ENCODE assay signal across 31 cellular contexts in genomic region chr7:8085420-8085819, GRCh38.
"Had no signal": no experiment of that assay in that cellular context is flagged by ENCODE, and none has a peak within 500 bp of the region (broad histone marks: within the 10 kb centered on the region; RNA-seq: fewer than 3 reads in every experiment).

No MANE protein-coding gene starts in this region.

- H3K9ac ChIP-seq: KMS-11 had no signal

- H3K9me3 Mint-ChIP-seq: activated CD4-positive, alpha-beta T cell treated with anti-CD3 and anti-CD28 coated beads, Interleukin-2, amount 10 ng/mL, durations not matched to agents 24 days and 14 days; activated CD8-positive, alpha-beta T cell treated with anti-CD3 and anti-CD28 coated beads for 36 hours; activated naive CD8-positive, alpha-beta T cell treated with anti-CD3 and anti-CD28 coated beads for 36 hours; activated T-cell treated with anti-CD3 and anti-CD28 coated beads, Interleukin-2, amount 50 U/mL, for 72 hours; activated T-helper 17 cell treated with anti-CD3 and anti-CD28 coated beads, Interleukin-2, amount 50 U/mL, for 72 hours had no signal

- H3K27ac Mint-ChIP-seq: activated CD4-positive, alpha-beta T cell treated with anti-CD3 and anti-CD28 coated beads, Interleukin-2, amount 10 ng/mL, durations not matched to agents 24 days and 14 days; activated CD8-positive, alpha-beta T cell treated with anti-CD3 and anti-CD28 coated beads for 36 hours; activated naive CD8-positive, alpha-beta T cell treated with anti-CD3 and anti-CD28 coated beads for 36 hours; activated T-cell treated with anti-CD3 and anti-CD28 coated beads, Interleukin-2, amount 50 U/mL, for 72 hours had no signal

- DNase-seq: activated CD4-positive, alpha-beta T cell treated with anti-CD3 and anti-CD28 coated beads, Interleukin-2, amount 10 ng/mL, durations not matched to agents 24 days and 14 days; activated CD4-positive, alpha-beta T cell treated with anti-CD3 and anti-CD28 coated beads, Interleukin-2, amount 50 U/mL, for 4 hours; activated CD8-positive, alpha-beta T cell treated with anti-CD3 and anti-CD28 coated beads for 36 hours; activated effector memory CD4-positive, alpha-beta T cell treated with anti-CD3 and anti-CD28 coated beads, Interleukin-2, amount 50 U/mL, for 16 hours; activated naive CD4-positive, alpha-beta T cell; activated naive CD4-positive, alpha-beta T cell treated with anti-CD3 and anti-CD28 coated beads, Interleukin-2, amount 50 U/mL, for 16 hours; activated naive CD8-positive, alpha-beta T cell treated with anti-CD3 and anti-CD28 coated beads for 36 hours; activated T-cell treated with anti-CD3 and anti-CD28 coated beads, Interleukin-2, amount 50 U/mL, for 1 hour; activated T-cell treated with anti-CD3 and anti-CD28 coated beads, Interleukin-2, amount 50 U/mL, for 72 hours; amniotic stem cell; aorta; brain microvascular endothelial cell; central memory CD4-positive, alpha-beta T cell; MM.1S; MV-4-11; NCI-H1105; NCI-H1417 treated with DMSO at 0.1 percent for 48 hours; NCI-H510A treated with DMSO at 0.1 percent for 48 hours; NCI-H526 treated with DMSO at 0.1 percent for 48 hours; NCI-H82; Peyer's patch; RPMI8226; SHP77 treated with DMSO at 0.1 percent for 48 hours; SW 1271; T-helper 1 cell; T1000; WERI-Rb-1 had no signal

- H3K9me3 ChIP-seq: Peyer's patch, SJSA1 had no signal

- H3K4me1 ChIP-seq: Peyer's patch, SJSA1 had no signal

- H3K4me3 ChIP-seq: Peyer's patch, SJSA1 had no signal

- H3K4me1 Mint-ChIP-seq: activated CD4-positive, alpha-beta T cell treated with anti-CD3 and anti-CD28 coated beads, Interleukin-2, amount 10 ng/mL, durations not matched to agents 24 days and 14 days; activated T-helper 17 cell treated with anti-CD3 and anti-CD28 coated beads, Interleukin-2, amount 50 U/mL, for 72 hours had no signal

- H3K27me3 Mint-ChIP-seq: activated CD4-positive, alpha-beta T cell treated with anti-CD3 and anti-CD28 coated beads, Interleukin-2, amount 10 ng/mL, durations not matched to agents 24 days and 14 days; activated CD8-positive, alpha-beta T cell treated with anti-CD3 and anti-CD28 coated beads for 36 hours; activated naive CD8-positive, alpha-beta T cell treated with anti-CD3 and anti-CD28 coated beads for 36 hours; activated T-helper 17 cell treated with anti-CD3 and anti-CD28 coated beads, Interleukin-2, amount 50 U/mL, for 72 hours had no signal

- H3K27ac ChIP-seq: brain microvascular endothelial cell, KMS-11, Peyer's patch, SJSA1, WERI-Rb-1 had no signal

- ATAC-seq: activated CD8-positive, alpha-beta T cell treated with anti-CD3 and anti-CD28 coated beads for 36 hours; activated T-cell treated with anti-CD3 and anti-CD28 coated beads, Interleukin-2, amount 50 U/mL, for 72 hours; activated T-helper 17 cell treated with anti-CD3 and anti-CD28 coated beads, Interleukin-2, amount 50 U/mL, for 72 hours; SK-N-SH treated with all-trans-retinoic acid at 6 μM for 48 hours had no signal

- H3K4me2 ChIP-seq: KMS-11 had no signal

- H3K4me3 Mint-ChIP-seq: activated CD4-positive, alpha-beta T cell treated with anti-CD3 and anti-CD28 coated beads, Interleukin-2, amount 10 ng/mL, durations not matched to agents 24 days and 14 days; activated CD8-positive, alpha-beta T cell treated with anti-CD3 and anti-CD28 coated beads for 36 hours; activated naive CD8-positive, alpha-beta T cell treated with anti-CD3 and anti-CD28 coated beads for 36 hours; activated T-cell treated with anti-CD3 and anti-CD28 coated beads, Interleukin-2, amount 50 U/mL, for 72 hours; activated T-helper 17 cell treated with anti-CD3 and anti-CD28 coated beads, Interleukin-2, amount 50 U/mL, for 72 hours had no signal

- H3K27me3 ChIP-seq: brain microvascular endothelial cell, Peyer's patch, SJSA1 had no signal

- H3K36me3 ChIP-seq: brain microvascular endothelial cell, SJSA1 had no signal
